ENCODE assay signal across 8 cellular contexts in the genomic region with DNA sequence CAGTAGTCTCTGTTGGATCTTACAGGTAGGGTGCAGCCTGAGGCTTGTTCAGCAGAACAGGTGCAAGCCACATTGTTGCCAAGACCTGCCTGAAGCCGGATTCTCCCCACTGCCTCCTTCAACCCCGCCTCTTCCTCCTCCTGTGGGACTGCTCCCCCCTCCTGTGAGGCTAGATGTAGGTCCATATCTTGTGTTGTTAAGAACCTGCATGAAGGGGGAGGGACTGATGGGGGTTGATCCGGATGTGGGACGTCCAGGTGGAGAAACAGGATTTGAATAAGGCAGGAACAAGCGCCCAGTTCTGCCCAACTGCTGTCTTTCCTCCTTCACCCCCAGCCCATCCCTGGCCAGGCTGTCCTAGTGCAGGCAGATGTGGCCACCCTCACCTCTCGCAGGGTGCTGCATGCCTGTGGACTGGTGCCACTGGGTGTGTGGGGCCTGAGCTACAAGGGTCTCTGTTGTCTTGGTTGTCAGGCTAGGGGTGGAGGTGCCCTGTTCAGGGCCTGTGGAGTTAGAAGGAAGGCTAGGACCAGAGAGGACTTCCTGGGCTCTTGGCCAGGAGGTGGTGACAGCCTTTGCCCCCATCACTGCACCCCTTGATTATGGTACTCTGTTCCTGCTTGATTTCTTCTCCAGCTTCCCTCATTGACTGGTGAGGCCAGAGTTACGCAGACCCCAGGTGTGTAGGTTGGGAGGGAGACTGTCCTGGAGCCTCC. TPM values are rescaled to one million over a fixed set of nuclear protein-coding genes. Genes with fewer than 3 reads are reported as not detected.
DNase-seq lines count a peak whose midpoint lies in the region; ATAC-seq and TF ChIP-seq lines count a peak whose summit lies in the region.

No MANE protein-coding gene starts in this region.

- DNase-seq in NCI-H345 (lab: John Stamatoyannopoulos, UW) = peak; percentile 22
- DNase-seq in NCI-H345 treated with DMSO at 0.1 percent for 48 hours (lab: John Stamatoyannopoulos, UW; ENCODE audit: unreplicated experiment) = no peak
- peak; percentile 48 for DNase-seq in activated CD8-positive, alpha-beta T cell treated with anti-CD3 and anti-CD28 coated beads, Interleukin-2, amount 10 ng/mL, durations not matched to agents 7 days and 5 days
- no peak for DNase-seq in right atrium auricular region (ENCODE audit: low spot score)
- DNase-seq in substantia nigra (lab: John Stamatoyannopoulos, UW) = peak in 4 of 49 donors; percentile 7 to 80 (median 30)
- DNase-seq in NCI-H2107 treated with DMSO at 0.1 percent for 48 hours (lab: John Stamatoyannopoulos, UW; ENCODE audit: unreplicated experiment) = no peak
- no peak for DNase-seq in hepatic stellate cell (ENCODE audit: low spot score)

- H3K4me3 Mint-ChIP-seq in activated CD8-positive, alpha-beta T cell treated with anti-CD3 and anti-CD28 coated beads, Interleukin-2, amount 10 ng/mL, durations not matched to agents 7 days and 5 days = peak overlapping the region; percentile 86

- peak overlapping the region; percentile 65 to 67 for H3K4me3 ChIP-seq in right atrium auricular region

- POLR2A ChIA-PET in activated CD8-positive, alpha-beta T cell treated with anti-CD3 and anti-CD28 coated beads, Interleukin-2, amount 10 ng/mL, durations not matched to agents 7 days and 5 days (lab: Charles Lee) = interaction anchor here (1.3 kb wide), 1 partner anchor 19 kb away, joined by 4 read pairs; no protein-coding TSS in a partner anchor

- H3K27me3 Mint-ChIP-seq in activated CD8-positive, alpha-beta T cell treated with anti-CD3 and anti-CD28 coated beads, Interleukin-2, amount 10 ng/mL, durations not matched to agents 7 days and 5 days (ENCODE audit: low read depth) = no peaks in the 10 kb centered on the region

- no peak for TF ChIP-seq CTCF in right atrium auricular region (IDR thresholded peaks at IDR 0.05)

- H3K9me3 Mint-ChIP-seq in activated CD8-positive, alpha-beta T cell treated with anti-CD3 and anti-CD28 coated beads, Interleukin-2, amount 10 ng/mL, durations not matched to agents 7 days and 5 days (ENCODE audit: insufficient read depth) = no peaks in the 10 kb centered on the region

- H3K4me1 ChIP-seq in right atrium auricular region = peaks cover 0 to 80% of the 10 kb centered on the region in 2 donors

- no peak for ATAC-seq in activated CD8-positive, alpha-beta T cell treated with anti-CD3 and anti-CD28 coated beads, Interleukin-2, amount 10 ng/mL, durations not matched to agents 7 days and 5 days
- ATAC-seq in HG03565 (IDR thresholded peaks at IDR 0.05; ENCODE audit: unreplicated experiment) = no peak

- H3K27ac Mint-ChIP-seq in activated CD8-positive, alpha-beta T cell treated with anti-CD3 and anti-CD28 coated beads, Interleukin-2, amount 10 ng/mL, durations not matched to agents 7 days and 5 days = peak overlapping the region; percentile 98

- H3K27ac ChIP-seq in right atrium auricular region = peak overlapping the region; percentile 99
- peak overlapping the region; percentile 13 for H3K27ac ChIP-seq in substantia nigra (ENCODE audit: low read depth, low read length, poor library complexity, severe bottlenecking)

- CTCF ChIA-PET in activated CD8-positive, alpha-beta T cell treated with anti-CD3 and anti-CD28 coated beads, Interleukin-2, amount 10 ng/mL, durations not matched to agents 7 days and 5 days (lab: Charles Lee) = interaction anchor here (2.4 to 4.1 kb wide), 2 partner anchors 21 to 27 kb away, joined by 21 to 59 read pairs; no protein-coding TSS in a partner anchor

- H3K9me3 ChIP-seq in right atrium auricular region = no peaks in the 10 kb centered on the region

- no peaks in the 10 kb centered on the region for H3K27me3 ChIP-seq in right atrium auricular region

- peaks cover 44% of the 10 kb centered on the region for H3K36me3 ChIP-seq in right atrium auricular region

- peaks cover 36% of the 10 kb centered on the region for H3K4me1 Mint-ChIP-seq in activated CD8-positive, alpha-beta T cell treated with anti-CD3 and anti-CD28 coated beads, Interleukin-2, amount 10 ng/mL, durations not matched to agents 7 days and 5 days (ENCODE audit: low read depth)

- H3K36me3 Mint-ChIP-seq in activated CD8-positive, alpha-beta T cell treated with anti-CD3 and anti-CD28 coated beads, Interleukin-2, amount 10 ng/mL, durations not matched to agents 7 days and 5 days (ENCODE audit: low read depth) = no peaks in the 10 kb centered on the region

RNA-seq across cellular contexts. Expression of a gene that starts 1.4 kb away (rescaled TPM):
- 1 to 10 TPM; 4.3 to 5.6 TPM for total RNA-seq in activated CD8-positive, alpha-beta T cell treated with anti-CD3 and anti-CD28 coated beads, Interleukin-2, amount 10 ng/mL, durations not matched to agents 7 days and 5 days
- 100 to 1,000 TPM; 150 to 238 TPM for total RNA-seq in right atrium auricular region

RNA-seq across cellular contexts. Expression of a gene that starts 17.1 kb away (rescaled TPM):
- total RNA-seq in activated CD8-positive, alpha-beta T cell treated with anti-CD3 and anti-CD28 coated beads, Interleukin-2, amount 10 ng/mL, durations not matched to agents 7 days and 5 days = 10 to 100 TPM; 28.8 to 31.1 TPM
- 10 to 100 TPM; 26.8 to 36.9 TPM for total RNA-seq in right atrium auricular region

RNA-seq across cellular contexts. Expression of a gene that starts 26.9 kb away (rescaled TPM):
- not detected for total RNA-seq in activated CD8-positive, alpha-beta T cell treated with anti-CD3 and anti-CD28 coated beads, Interleukin-2, amount 10 ng/mL, durations not matched to agents 7 days and 5 days
- 1 to 10 TPM in 1 of 2 donors, under 1 TPM in 1; 0.44 to 3.2 TPM for total RNA-seq in right atrium auricular region

RNA-seq across cellular contexts. Expression of a gene that starts 45.9 kb away (rescaled TPM):
- total RNA-seq in activated CD8-positive, alpha-beta T cell treated with anti-CD3 and anti-CD28 coated beads, Interleukin-2, amount 10 ng/mL, durations not matched to agents 7 days and 5 days = 10 to 100 TPM; 11.0 to 12.5 TPM
- total RNA-seq in right atrium auricular region = 10 to 100 TPM; 17.6 to 23.2 TPM

Comparison
In these comparisons a context has a peak if more than half of its experiments do, and no peak if none do; other contexts are left out.
1. DNase-seq: peak in NCI-H345 (single experiment) and activated CD8-positive, alpha-beta T cell treated with anti-CD3 and anti-CD28 coated beads, Interleukin-2, amount 10 ng/mL, durations not matched to agents 7 days and 5 days (single experiment); none in NCI-H345 treated with DMSO at 0.1 percent for 48 hours (single experiment), right atrium auricular region (single experiment), NCI-H2107 treated with DMSO at 0.1 percent for 48 hours (single experiment) and hepatic stellate cell (single experiment).
2. RNA of a gene that starts 1.4 kb away (total RNA-seq): 150 to 238 TPM in right atrium auricular region; 4.3 to 5.6 TPM in activated CD8-positive, alpha-beta T cell treated with anti-CD3 and anti-CD28 coated beads, Interleukin-2, amount 10 ng/mL, durations not matched to agents 7 days and 5 days; every median in the first group is over 10 times any median in the second.